In genomic region chr2:168211664-168212163, GRCh38 we compare ENCODE assay signal across 8 cellular contexts. TPM values are rescaled to one million over a fixed set of nuclear protein-coding genes. Genes with fewer than 3 reads are reported as not detected.
DNase-seq lines count a peak whose midpoint lies in the region; ATAC-seq, FAIRE-seq and TF ChIP-seq lines count a peak whose summit lies in the region.

No MANE protein-coding gene starts in this region.

- intact Hi-C loops in A673 (cut with micrococcal nuclease; ENCODE audit: unreplicated experiment), result no loop called here

- H3K27me3 ChIP-seq in A673 (replicated peaks; ENCODE audit: insufficient read depth, low read depth, low read length, poor library complexity) (no peaks in the 10 kb centered on the region), RWPE2 (ENCODE audit: insufficient read depth, poor library complexity, severe bottlenecking) (no peaks in the 10 kb centered on the region), keratinocyte (ENCODE audit: control insufficient read depth, extremely low read depth, insufficient read depth, low read length) (no peaks in the 10 kb centered on the region)

- H3K4me3 ChIP-seq in A673 (ENCODE audit: low read depth, low read length, poor library complexity, severe bottlenecking), result no peak overlapping the region
- H3K4me3 ChIP-seq in RWPE2 (ENCODE audit: severe bottlenecking), result no peak overlapping the region
- H3K4me3 ChIP-seq in keratinocyte (ENCODE audit: control insufficient read depth in 2 of 3, extremely low read depth in 1 of 3, insufficient read depth in 2 of 3, low read depth in 1 of 3, low read length in 3 of 3), result peak overlapping the region in 1 of 3 experiments; percentile 1

- no peak for FAIRE-seq in keratinocyte (lab: Jason Lieb, UNC)

- BruUV-seq in A673 (replicated peaks; lab: Mats Ljungman, UMichigan), result no TSS peak

- TF ChIP-seq CTCF in A673 (conservative IDR thresholded peaks at IDR 0.05; ENCODE audit: low read depth, low read length), result no peak
- TF ChIP-seq CTCF in RWPE2 (IDR thresholded peaks at IDR 0.05; ENCODE audit: poor library complexity, severe bottlenecking), result no peak
- no peak for TF ChIP-seq CTCF in keratinocyte (optimal IDR thresholded peaks at IDR 0.05 in 1 of 3, IDR thresholded peaks at IDR 0.05 in 1 of 3, conservative IDR thresholded peaks at IDR 0.05 in 1 of 3; ENCODE audit: extremely low read depth in 1 of 3, insufficient read depth in 2 of 3, low read length in 3 of 3)
- TF ChIP-seq CTCF in GM20000 (IDR thresholded peaks at IDR 0.05; ENCODE audit: extremely low read depth, missing control alignments), result no peak

- CTCF ChIA-PET in A673 (lab: Charles Lee), result no interaction called here

- no peaks in the 10 kb centered on the region for H3K36me3 ChIP-seq in A673 (ENCODE audit: insufficient read depth, low read length, poor library complexity, severe bottlenecking)
- H3K36me3 ChIP-seq in RWPE2 (ENCODE audit: low read depth), result no peaks in the 10 kb centered on the region
- H3K36me3 ChIP-seq in keratinocyte (ENCODE audit: control insufficient read depth in 2 of 2, extremely low read depth in 1 of 2, insufficient read depth in 2 of 2, low read length in 2 of 2), result peaks cover 0 to 4% of the 10 kb centered on the region in 2 experiments

- H3K9me1 ChIP-seq in keratinocyte (ENCODE audit: control insufficient read depth, extremely low read depth, insufficient read depth, low read length), result no peaks in the 10 kb centered on the region

- no peaks in the 10 kb centered on the region for H3K9me3 ChIP-seq in A673 (ENCODE audit: low read depth, low read length, poor library complexity, severe bottlenecking)
- no peaks in the 10 kb centered on the region for H3K9me3 ChIP-seq in RWPE2 (ENCODE audit: severe bottlenecking)
- no peaks in the 10 kb centered on the region for H3K9me3 ChIP-seq in keratinocyte (ENCODE audit: control insufficient read depth, low read depth, low read length)

- POLR2A ChIA-PET in A673 (lab: Charles Lee; ENCODE audit: low non-redundant PET), result no interaction called here

- H3K4me2 ChIP-seq in keratinocyte (ENCODE audit: control insufficient read depth, extremely low read depth, insufficient read depth, low read depth, low read length), result peak overlapping the region; percentile 64

- dilution Hi-C loops in keratinocyte (cut with MboI; ENCODE audit: extremely low pct_ligation_motif_present, low sequenced_read_pairs), result no loop called here

- H3K4me1 ChIP-seq in A673 (ENCODE audit: insufficient read depth, low read length, poor library complexity, severe bottlenecking) (peaks cover 18% of the 10 kb centered on the region), RWPE2 (ENCODE audit: insufficient read depth, poor library complexity, severe bottlenecking) (peaks cover 38% of the 10 kb centered on the region), keratinocyte (ENCODE audit: control insufficient read depth, extremely low read depth, insufficient read depth, low read length) (peaks cover 38% of the 10 kb centered on the region)

- H4K20me1 ChIP-seq in keratinocyte (ENCODE audit: control insufficient read depth, extremely low read depth, insufficient read depth, low read length), result no peaks in the 10 kb centered on the region

- no peak overlapping the region for H2AFZ ChIP-seq in keratinocyte (ENCODE audit: control insufficient read depth, low read length)

- no peak for DNase-seq in A673 (ENCODE audit: low spot score)
- DNase-seq in RWPE2 (ENCODE audit: low spot score), result no peak
- no peak for DNase-seq in keratinocyte (ENCODE audit: low read depth, low spot score)
- no peak for DNase-seq in GM20000 (ENCODE audit: low spot score)
- no peak for DNase-seq in DMS79 (lab: John Stamatoyannopoulos, UW)
- no peak for DNase-seq in NCI-H2029 (lab: John Stamatoyannopoulos, UW)
- DNase-seq in GF-D8 (lab: John Stamatoyannopoulos, UW), result no peak

- H3K79me2 ChIP-seq in keratinocyte (ENCODE audit: control insufficient read depth, insufficient read depth, low read length), result peaks cover 6% of the 10 kb centered on the region

- H3K27ac ChIP-seq in A673 (ENCODE audit: low read depth, low read length, poor library complexity, severe bottlenecking) (peak overlapping the region; percentile 80), RWPE2 (ENCODE audit: poor library complexity, severe bottlenecking) (peak overlapping the region; percentile 75), keratinocyte (ENCODE audit: control insufficient read depth, insufficient read depth, low read length) (peak overlapping the region; percentile 24)

- H3K9ac ChIP-seq in keratinocyte (ENCODE audit: control insufficient read depth, extremely low read depth, insufficient read depth, low read length), result no peak overlapping the region

- ATAC-seq in GM19467 (IDR thresholded peaks at IDR 0.05; ENCODE audit: unreplicated experiment) (peak; percentile 74), RWPE2 (ENCODE audit: low read depth) (peak; percentile 6; the same call in 2 of the 3 replicates)

RNA-seq across cellular contexts. Expression of gene STK39, which starts 35.7 kb away (rescaled TPM):
- total RNA-seq in A673 (2021), result 15.9 and 19.3 TPM in 2 replicates
- polyA plus RNA-seq in keratinocyte, result 10.5 to 20.7 TPM (median 14.0 TPM) in 3 replicates
- 7.3 TPM for polyA plus RNA-seq in keratinocyte (2011; ENCODE audit: low read depth)
- 10.2 and 15.7 TPM in 2 replicates for polyA plus RNA-seq in keratinocyte (2011; cell fraction: cytosol; rRNA removed)
- 8.6 and 11.3 TPM in 2 replicates for polyA plus RNA-seq in keratinocyte (2011; cell fraction: nucleus; rRNA removed)
- polyA plus RNA-seq in keratinocyte (2012; ENCODE audit: low replicate concordance), result 11.1 and 16.7 TPM in 2 replicates
- polyA minus RNA-seq in keratinocyte, result 4.3 to 12.8 TPM (median 5.0 TPM) in 3 replicates
- 6.3 TPM for polyA minus RNA-seq in keratinocyte (2011; cell fraction: cytosol; rRNA and poly(A)+ RNA removed)
- 7.0 and 15.6 TPM in 2 replicates for polyA minus RNA-seq in keratinocyte (2011; cell fraction: nucleus; rRNA and poly(A)+ RNA removed)

Comparison
In these comparisons a context has a peak if more than half of its experiments do, and no peak if none do; other contexts are left out.
1. H3K27ac ChIP-seq: peak in every context shown above with its lines; median percentile 80 in A673; 75 in RWPE2; 24 in keratinocyte.